In genomic region chr7:9071160-9071762, GRCh38 we compare ENCODE assay signal across 31 cellular contexts.
"Had no signal": no experiment of that assay in that cellular context is flagged by ENCODE, and none has a peak within 500 bp of the region (broad histone marks: within the 10 kb centered on the region; RNA-seq: fewer than 3 reads in every experiment).

No MANE protein-coding gene starts in this region.

- H3K9me3 ChIP-seq: adrenal gland, ascending aorta, body of pancreas had no signal

- H3K36me3 ChIP-seq: adrenal gland, ascending aorta, brain microvascular endothelial cell, breast epithelium, cardiac muscle cell had no signal

- H3K27ac ChIP-seq: adrenal gland, ascending aorta, body of pancreas, brain microvascular endothelial cell, breast epithelium, cardiac muscle cell had no signal

- DNase-seq: activated effector memory CD4-positive, alpha-beta T cell treated with anti-CD3 and anti-CD28 coated beads, Interleukin-2, amount 50 U/mL, for 16 hours; activated effector memory CD4-positive, alpha-beta T cell treated with Interleukin-2 at 50 U/mL for 16 hours; activated gamma-delta T cell; activated gamma-delta T cell treated with Interleukin-2 at 50 U/mL for 16 hours; activated naive CD4-positive, alpha-beta T cell; activated naive CD4-positive, alpha-beta T cell treated with anti-CD3 and anti-CD28 coated beads for 36 hours; activated naive CD4-positive, alpha-beta T cell treated with anti-CD3 and anti-CD28 coated beads, Interleukin-2, amount 10 ng/mL, durations not matched to agents 7 days and 5 days; activated naive CD4-positive, alpha-beta T cell treated with anti-CD3 and anti-CD28 coated beads, Interleukin-2, amount 50 U/mL, for 16 hours; activated naive CD4-positive, alpha-beta T cell treated with Interleukin-2 at 50 U/mL for 16 hours; activated naive CD8-positive, alpha-beta T cell treated with anti-CD3 and anti-CD28 coated beads for 36 hours; activated naive CD8-positive, alpha-beta T cell treated with anti-CD3 and anti-CD28 coated beads, Interleukin-2, amount 10 ng/mL, durations not matched to agents 7 days and 5 days; activated naive CD8-positive, alpha-beta T cell treated with anti-CD3 and anti-CD28 coated beads, Interleukin-2, amount 50 U/mL, for 24 hours; activated T-cell treated with anti-CD3 and anti-CD28 coated beads, Interleukin-2, amount 50 U/mL, for 24 hours; activated T-cell treated with anti-CD3 and anti-CD28 coated beads, Interleukin-2, amount 50 U/mL, for 4 hours; activated T-cell treated with anti-CD3 and anti-CD28 coated beads, Interleukin-2, amount 50 U/mL, for 48 hours; activated T-cell treated with anti-CD3 and anti-CD28 coated beads, Interleukin-2, amount 50 U/mL, for 72 hours; adrenal gland; amniotic stem cell; amygdala; anterior cingulate cortex; aorta; body of pancreas; brain microvascular endothelial cell; caudate nucleus; central memory CD4-positive, alpha-beta T cell; cerebellar nuclear complex had no signal

- H3K4me3 ChIP-seq: adrenal gland, ascending aorta, body of pancreas, breast epithelium, cardiac muscle cell had no signal

- H3K4me1 ChIP-seq: adrenal gland, ascending aorta, body of pancreas, breast epithelium had no signal

- H3K27me3 ChIP-seq: adrenal gland, ascending aorta, body of pancreas, brain microvascular endothelial cell, breast epithelium, cardiac muscle cell had no signal

- ATAC-seq: activated naive CD4-positive, alpha-beta T cell treated with anti-CD3 and anti-CD28 coated beads, Interleukin-2, amount 50 U/mL, for 72 hours; activated naive CD8-positive, alpha-beta T cell treated with anti-CD3 and anti-CD28 coated beads, Interleukin-2, amount 50 U/mL, for 24 hours; activated T-cell treated with anti-CD3 and anti-CD28 coated beads, Interleukin-2, amount 50 U/mL, for 4 hours; activated T-cell treated with anti-CD3 and anti-CD28 coated beads, Interleukin-2, amount 50 U/mL, for 72 hours; activated T-helper 17 cell treated with anti-CD3 and anti-CD28 coated beads, Interleukin-2, amount 50 U/mL, for 72 hours; body of pancreas had no signal
